ENCODE assay signal across 1 cellular context in the genomic region with DNA sequence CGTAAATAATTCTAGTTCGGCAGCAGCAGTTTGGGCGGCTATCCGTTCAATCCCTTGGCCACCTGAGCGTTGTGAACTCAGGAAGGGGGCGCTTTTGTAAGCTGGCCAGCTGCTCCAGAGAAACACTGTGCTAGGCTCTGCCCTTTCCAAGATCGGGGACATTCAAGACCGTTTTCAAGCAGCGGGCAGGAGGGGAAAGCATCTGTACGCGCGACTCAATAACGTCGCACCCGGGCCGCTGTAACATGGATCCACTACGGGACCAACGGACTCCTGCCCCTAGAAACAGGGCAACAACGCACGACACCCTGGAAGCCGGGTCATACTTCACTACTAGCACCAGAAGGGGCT.
A peak's percentile ranks its signal among the peaks of the same experiment; 100 is the strongest.
TF ChIP-seq lines count a peak whose summit lies in the region.

No MANE protein-coding gene starts in this region.

TF ChIP-seq in K562, 482 proteins besides CTCF, POLR2A, EP300 and RAD21 (continued from another document):
- TF ChIP-seq, protein P1, sequence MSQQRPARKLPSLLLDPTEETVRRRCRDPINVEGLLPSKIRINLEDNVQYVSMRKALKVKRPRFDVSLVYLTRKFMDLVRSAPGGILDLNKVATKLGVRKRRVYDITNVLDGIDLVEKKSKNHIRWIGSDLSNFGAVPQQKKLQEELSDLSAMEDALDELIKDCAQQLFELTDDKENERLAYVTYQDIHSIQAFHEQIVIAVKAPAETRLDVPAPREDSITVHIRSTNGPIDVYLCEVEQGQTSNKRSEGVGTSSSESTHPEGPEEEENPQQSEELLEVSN (IDR thresholded peaks at IDR 0.05; ENCODE audit: borderline replicate concordance in 1 of 2, extremely low read depth in 1 of 2, insufficient read depth in 1 of 2, insufficient read length in 1 of 2, low read depth in 1 of 2, low read length in 1 of 2, poor library complexity in 1 of 2, severe bottlenecking in 1 of 2), result peak in 1 of 2 experiments; percentile 17
- TF ChIP-seq HDGF (IDR thresholded peaks at IDR 0.05), result no peak
- no peak for TF ChIP-seq ERF (CRISPR knock-in tag; IDR thresholded peaks at IDR 0.05)
- TF ChIP-seq, protein P2, sequence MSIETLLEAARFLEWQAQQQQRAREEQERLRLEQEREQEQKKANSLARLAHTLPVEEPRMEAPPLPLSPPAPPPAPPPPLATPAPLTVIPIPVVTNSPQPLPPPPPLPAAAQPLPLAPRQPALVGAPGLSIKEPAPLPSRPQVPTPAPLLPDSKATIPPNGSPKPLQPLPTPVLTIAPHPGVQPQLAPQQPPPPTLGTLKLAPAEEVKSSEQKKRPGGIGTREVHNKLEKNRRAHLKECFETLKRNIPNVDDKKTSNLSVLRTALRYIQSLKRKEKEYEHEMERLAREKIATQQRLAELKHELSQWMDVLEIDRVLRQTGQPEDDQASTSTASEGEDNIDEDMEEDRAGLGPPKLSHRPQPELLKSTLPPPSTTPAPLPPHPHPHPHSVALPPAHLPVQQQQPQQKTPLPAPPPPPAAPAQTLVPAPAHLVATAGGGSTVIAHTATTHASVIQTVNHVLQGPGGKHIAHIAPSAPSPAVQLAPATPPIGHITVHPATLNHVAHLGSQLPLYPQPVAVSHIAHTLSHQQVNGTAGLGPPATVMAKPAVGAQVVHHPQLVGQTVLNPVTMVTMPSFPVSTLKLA (conservative IDR thresholded peaks at IDR 0.05), result peak in 1 of 2 experiments; percentile 9; a peak in 1 of 4 replicates
